In the genomic region with DNA sequence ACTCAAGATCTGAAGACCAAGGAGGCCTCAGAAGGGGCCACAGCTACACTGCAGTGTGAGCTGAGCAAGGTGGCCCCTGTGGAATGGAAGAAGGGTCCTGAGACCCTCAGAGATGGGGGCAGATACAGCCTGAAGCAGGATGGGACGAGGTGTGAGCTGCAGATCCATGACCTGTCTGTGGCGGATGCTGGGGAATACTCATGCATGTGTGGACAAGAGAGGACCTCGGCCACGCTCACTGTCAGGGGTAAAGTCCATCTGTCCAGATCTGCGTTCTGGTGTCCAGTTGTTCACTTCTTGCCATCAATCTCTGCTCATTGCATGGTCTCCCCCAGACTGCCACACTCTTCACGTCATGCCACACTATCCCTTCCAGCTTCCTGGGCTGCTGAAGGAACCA, we compare ENCODE assay signal across 18 cellular contexts.
DNase-seq lines count a peak whose midpoint lies in the region; ATAC-seq, FAIRE-seq and TF ChIP-seq lines count a peak whose summit lies in the region.
"Had no signal": no experiment of that assay in that cellular context is flagged by ENCODE, and none has a peak within 500 bp of the region (broad histone marks: within the 10 kb centered on the region; RNA-seq: fewer than 3 reads in every experiment).

No MANE protein-coding gene starts in this region.

- H3K27me3 Mint-ChIP-seq in type B pancreatic cell: no peaks in the 10 kb centered on the region
- H3K27me3 Mint-ChIP-seq: CD4-positive, alpha-beta memory T cell; IgD-negative memory B cell had no signal

- DNase-seq in activated naive CD4-positive, alpha-beta T cell treated with anti-CD3 and anti-CD28 coated beads, Interleukin-2, amount 50 U/mL, for 16 hours: peak; percentile 3
- no peak for DNase-seq in activated naive CD4-positive, alpha-beta T cell treated with Interleukin-2 at 50 U/mL for 16 hours
- DNase-seq in left cardiac atrium (peak; percentile 5), left ventricle myocardium superior (no peak), type B pancreatic cell (ENCODE audit: extremely low spot score, unreplicated experiment) (no peak), GM19239 (ENCODE audit: insufficient read length, low spot score) (no peak), T-helper 2 cell (no peak)
- DNase-seq: CD4-positive, alpha-beta memory T cell; DMS153; DMS79; GDM1; H9 had no signal

- H3K4me1 Mint-ChIP-seq in type B pancreatic cell (ENCODE audit: unreplicated experiment): no peaks in the 10 kb centered on the region
- H3K4me1 Mint-ChIP-seq: CD14-positive monocyte; CD4-positive, alpha-beta memory T cell; H9 had no signal

- peaks cover 77% of the 10 kb centered on the region for H3K36me3 Mint-ChIP-seq in type B pancreatic cell
- H3K36me3 Mint-ChIP-seq: CD14-positive monocyte had no signal

- H3K4me3 Mint-ChIP-seq in type B pancreatic cell: no peak overlapping the region
- H3K4me3 Mint-ChIP-seq: CD14-positive monocyte; CD4-positive, alpha-beta memory T cell; H9 had no signal

- peak overlapping the region; percentile 13 for H3K27ac Mint-ChIP-seq in type B pancreatic cell
- H3K27ac Mint-ChIP-seq: CD14-positive monocyte, H9, IgD-negative memory B cell had no signal

- H3K9me3 Mint-ChIP-seq in type B pancreatic cell: peaks cover 26% of the 10 kb centered on the region

- intact Hi-C loops in left cardiac atrium (cut with DNase I): no loop called here
- intact Hi-C loops in left ventricle myocardium superior (cut with micrococcal nuclease): no loop called here

- no peak for TF ChIP-seq CTCF in type B pancreatic cell (conservative IDR thresholded peaks at IDR 0.05)

- no peak for FAIRE-seq in GM19239 (lab: Jason Lieb, UNC)
- FAIRE-seq: GM12892, GM18507, H1, HepG2 had no signal

- no peak for ATAC-seq in left cardiac atrium
- no peak for ATAC-seq in left ventricle myocardium superior
- ATAC-seq: HepG2 had no signal

Comparison
In these comparisons a context has a peak if more than half of its experiments do, and no peak if none do; other contexts are left out.
1. DNase-seq: peak in activated naive CD4-positive, alpha-beta T cell treated with anti-CD3 and anti-CD28 coated beads, Interleukin-2, amount 50 U/mL, for 16 hours (single experiment) and left cardiac atrium (single experiment); none in activated naive CD4-positive, alpha-beta T cell treated with Interleukin-2 at 50 U/mL for 16 hours (single experiment), left ventricle myocardium superior (single experiment), type B pancreatic cell (single experiment), GM19239 (single experiment) and T-helper 2 cell (0 of 5).